ENCODE assay signal across 1 cellular context in genomic region chr19:19475845-19476828, GRCh38.
TF ChIP-seq lines count a peak whose summit lies in the region.

No MANE protein-coding gene starts in this region.

TF ChIP-seq in HCT116, 20 proteins besides CTCF, POLR2A, EP300 and RAD21:
- TF ChIP-seq CEBPB (IDR thresholded peaks at IDR 0.05; ENCODE audit: low read depth), result no peak
- TF ChIP-seq SP1 (IDR thresholded peaks at IDR 0.05; ENCODE audit: low read depth), result no peak
TF ChIP-seq in HCT116: peak in this region for 0.
